8 cellular contexts compared by ENCODE assay signal in the genomic region with DNA sequence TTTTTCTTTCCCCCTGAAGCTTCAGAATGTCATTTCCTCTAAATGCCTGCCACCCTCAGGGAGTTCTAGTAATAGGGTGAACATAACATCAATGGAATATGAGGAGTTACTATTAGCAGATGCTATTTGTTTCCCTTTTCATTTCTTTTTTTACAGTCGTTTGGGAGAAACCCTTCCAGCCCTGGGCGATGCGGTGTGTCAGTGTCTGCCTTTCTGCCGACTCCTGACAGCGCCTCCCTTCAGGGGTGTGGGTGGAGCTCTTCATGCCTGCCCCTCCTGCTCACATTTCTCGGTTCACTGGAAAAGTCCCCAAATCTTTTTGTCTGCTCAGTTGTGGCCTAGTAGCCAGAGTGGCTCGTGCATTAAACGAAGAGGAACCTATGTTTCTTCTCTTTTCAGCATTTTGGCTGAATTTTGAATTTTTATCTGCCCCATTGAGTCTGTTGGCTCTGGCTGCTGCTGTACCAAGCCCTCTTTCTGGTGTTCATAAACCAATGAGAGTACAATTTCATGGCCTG.
DNase-seq lines count a peak whose midpoint lies in the region; ATAC-seq and TF ChIP-seq lines count a peak whose summit lies in the region.

No MANE protein-coding gene starts in this region.

- H3K4me1 ChIP-seq in right lobe of liver (peaks cover 0 to 10% (median 2%) of the 10 kb centered on the region in 4 donors), thyroid gland (peaks cover 25 to 76% of the 10 kb centered on the region in 2 donors)

- 27% methylated on average over 8 of the region's 8 CpGs for WGBS in right lobe of liver (ENCODE audit: insufficient coverage, low coverage, low lambda C conversion rate, missing lambda C conversion rate)
- 9 to 13% methylated on average over 8 of the region's 8 CpGs for WGBS in thyroid gland, 2 donors

- H3K27me3 ChIP-seq in right lobe of liver (no peaks in the 10 kb centered on the region), thyroid gland (no peaks in the 10 kb centered on the region)

- peak overlapping the region; percentile 65 for H3K27ac Mint-ChIP-seq in chondrocyte (ENCODE audit: unreplicated experiment)

- TF ChIP-seq POLR2A in right lobe of liver (IDR thresholded peaks at IDR 0.05) (no peak), thyroid gland (IDR thresholded peaks at IDR 0.05) (peak in 1 of 2 donors; percentile 56)

- DNase-seq in NCI-H2171 treated with DMSO at 0.1 percent for 48 hours (lab: John Stamatoyannopoulos, UW) (peak; percentile 17), NCI-H2171 (lab: John Stamatoyannopoulos, UW) (no peak), HCEC 1CT (peak; percentile 49), NCI-H2029 treated with DMSO at 0.1 percent for 48 hours (lab: John Stamatoyannopoulos, UW) (peak; percentile 23), chondrocyte (ENCODE audit: low spot score) (no peak), right lobe of liver (peak in 1 of 3 donors; percentile 47), thyroid gland (peak; percentile 69 to 77), amniotic stem cell (lab: John Stamatoyannopoulos, UW) (no peak)

- intact Hi-C loops in right lobe of liver (cut with DNase I) = no loop called here
- intact Hi-C loops in thyroid gland (cut with DNase I) = no loop called here

- H3K27me3 Mint-ChIP-seq in chondrocyte (ENCODE audit: low read depth) = no peaks in the 10 kb centered on the region

- peak; percentile 40 to 64 (median 48) for ATAC-seq in right lobe of liver

- H3K4me3 Mint-ChIP-seq in chondrocyte (ENCODE audit: unreplicated experiment) = peak overlapping the region; percentile 65

- H3K36me3 Mint-ChIP-seq in chondrocyte (ENCODE audit: low read depth) = no peaks in the 10 kb centered on the region

- H3K27ac ChIP-seq in right lobe of liver (peak overlapping the region in 2 of 3 donors; percentile 4 to 36), thyroid gland (peak overlapping the region in 2 of 3 donors; percentile 55 to 64)

- H3K9me3 ChIP-seq in right lobe of liver = no peaks in the 10 kb centered on the region
- H3K9me3 ChIP-seq in thyroid gland = no peaks in the 10 kb centered on the region

- no peaks in the 10 kb centered on the region for H3K36me3 ChIP-seq in right lobe of liver
- H3K36me3 ChIP-seq in thyroid gland = no peaks in the 10 kb centered on the region

- peaks cover 74% of the 10 kb centered on the region for H3K4me1 Mint-ChIP-seq in chondrocyte (ENCODE audit: low read depth)

- H3K4me3 ChIP-seq in right lobe of liver (no peak overlapping the region), thyroid gland (replicated peaks in 1 of 3) (peak overlapping the region in 1 of 3 donors; percentile 4)

- peak; percentile 48 for TF ChIP-seq CTCF in chondrocyte (IDR thresholded peaks at IDR 0.05)
- TF ChIP-seq CTCF in right lobe of liver (IDR thresholded peaks at IDR 0.05) = no peak
- no peak for TF ChIP-seq CTCF in thyroid gland (IDR thresholded peaks at IDR 0.05)

- H3K9me3 Mint-ChIP-seq in chondrocyte (ENCODE audit: low read depth) = no peaks in the 10 kb centered on the region

Comparison
In these comparisons a context has a peak if more than half of its experiments do, and no peak if none do; other contexts are left out.
1. DNase-seq: peak in NCI-H2171 treated with DMSO at 0.1 percent for 48 hours (single experiment), HCEC 1CT (single experiment), NCI-H2029 treated with DMSO at 0.1 percent for 48 hours (single experiment) and thyroid gland (2 of 2); none in NCI-H2171 (single experiment), chondrocyte (single experiment) and amniotic stem cell (single experiment).